Comparison of ENCODE assay signal across 21 cellular contexts in the genomic region with DNA sequence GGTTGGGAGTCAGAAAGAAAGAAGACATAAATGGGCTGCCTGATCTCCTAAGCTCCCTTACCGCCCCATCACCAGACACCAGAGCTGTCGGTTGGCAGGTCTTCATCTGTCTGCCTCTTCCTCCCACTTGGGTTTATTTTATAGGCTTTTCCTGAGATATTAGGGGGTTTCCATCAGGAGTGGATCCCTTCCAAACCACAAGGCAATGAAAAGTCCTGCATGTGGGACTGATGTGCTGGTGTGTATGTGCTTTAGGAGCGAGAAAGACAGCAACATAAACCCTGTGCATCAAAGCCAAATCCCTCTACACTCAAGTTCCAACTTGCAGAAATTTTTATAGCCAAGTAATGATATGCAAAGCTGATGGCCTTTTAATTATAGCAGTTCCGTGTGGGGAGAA.
A peak's percentile ranks its signal among the peaks of the same experiment; 100 is the strongest.
DNase-seq lines count a peak whose midpoint lies in the region; TF ChIP-seq lines count a peak whose summit lies in the region.
"Had no signal": no experiment of that assay in that cellular context is flagged by ENCODE, and none has a peak within 500 bp of the region (broad histone marks: within the 10 kb centered on the region; RNA-seq: fewer than 3 reads in every experiment).

No MANE protein-coding gene starts in this region.

- CTCF ChIA-PET in BJ (lab: Yijun Ruan, JAX): no interaction called here

- H3K36me3 ChIP-seq in BJ (ENCODE audit: control insufficient read depth, insufficient read depth, low read length): no peaks in the 10 kb centered on the region
- H3K36me3 ChIP-seq: neutrophil, tibial artery had no signal

- POLR2A ChIA-PET in BJ (lab: Charles Lee): no interaction called here

- TF ChIP-seq CTCF in BJ (IDR thresholded peaks at IDR 0.05; ENCODE audit: insufficient read depth, low read depth, low read length): no peak
- TF ChIP-seq CTCF in fibroblast of villous mesenchyme (IDR thresholded peaks at IDR 0.05; ENCODE audit: insufficient read depth, low read depth, low read length): no peak

- DNase-seq in BJ (ENCODE audit: low read depth): peak; percentile 66
- peak; percentile 46 for DNase-seq in HT1080 (ENCODE audit: low read depth)
- DNase-seq in T1000 (lab: John Stamatoyannopoulos, UW): peak; percentile 46
- peak; percentile 73 for DNase-seq in fibroblast of villous mesenchyme (ENCODE audit: low read depth)
- no peak for DNase-seq in activated CD4-positive, alpha-beta T cell treated with anti-CD3 and anti-CD28 coated beads, Interleukin-2, amount 50 U/mL, for 4 hours
- no peak for DNase-seq in COLO668 (lab: John Stamatoyannopoulos, UW; ENCODE audit: unreplicated experiment)
- DNase-seq in SW 1271 (lab: John Stamatoyannopoulos, UW): no peak
- DNase-seq in stimulated activated CD4-positive, alpha-beta T cell treated with anti-CD3 and anti-CD28 coated beads, Interleukin-4, amount 100 ng/mL, for 1 hour: no peak
- DNase-seq: activated naive CD4-positive, alpha-beta T cell treated with anti-CD3 and anti-CD28 coated beads, Interleukin-2, amount 50 U/mL, for 16 hours; activated T-cell treated with anti-CD3 and anti-CD28 coated beads, Interleukin-2, amount 50 U/mL, for 72 hours; aorta; effector CD8-positive, alpha-beta T cell; kidney; NCI-H1694; psoas muscle; stimulated activated CD4-positive, alpha-beta T cell treated with anti-CD3 and anti-CD28 coated beads, Interleukin-2, amount 100 ng/mL, for 24 hours; stimulated activated naive CD4-positive, alpha-beta T cell treated with Interleukin-2 at 50 U/mL for 16 hours; T-helper 9 cell; tibial artery had no signal

- no peak overlapping the region for H3K4me3 ChIP-seq in BJ (ENCODE audit: low read depth, low read length)
- H3K4me3 ChIP-seq in fibroblast of villous mesenchyme (ENCODE audit: low read depth, low read length): no peak overlapping the region
- H3K4me3 ChIP-seq: hepatocyte, psoas muscle, tibial artery had no signal

- H3K27me3 ChIP-seq in BJ (ENCODE audit: control insufficient read depth, insufficient read depth, low read length): no peaks in the 10 kb centered on the region
- H3K27me3 ChIP-seq: hepatocyte, neutrophil, tibial artery had no signal

Comparison
In these comparisons a context has a peak if more than half of its experiments do, and no peak if none do; other contexts are left out.
1. DNase-seq: peak in BJ (single experiment), HT1080 (single experiment), T1000 (single experiment) and fibroblast of villous mesenchyme (single experiment); none in activated CD4-positive, alpha-beta T cell treated with anti-CD3 and anti-CD28 coated beads, Interleukin-2, amount 50 U/mL, for 4 hours (0 of 2), COLO668 (single experiment), SW 1271 (0 of 2) and stimulated activated CD4-positive, alpha-beta T cell treated with anti-CD3 and anti-CD28 coated beads, Interleukin-4, amount 100 ng/mL, for 1 hour (single experiment).